ENCODE assay signal across 23 cellular contexts in genomic region chr15:37262922-37263608, GRCh38.
"Had no signal": no experiment of that assay in that cellular context is flagged by ENCODE, and none has a peak within 500 bp of the region (broad histone marks: within the 10 kb centered on the region; RNA-seq: fewer than 3 reads in every experiment).

No MANE protein-coding gene starts in this region.

- DNase-seq: IMR-90, Karpas-422, KG1, MG63, NCI-H1092 treated with DMSO at 0.1 percent for 48 hours, NCI-H1436, NCI-H187, NCI-H2029, NCI-H2081 treated with DMSO at 0.1 percent for 48 hours, NCI-H2171, NCI-H226, NCI-H446, NCI-H510A, NCI-H524 treated with DMSO at 0.1 percent for 48 hours, NCI-H69, NCI-H774, OCI-M1, PC-9, Peyer's patch, SHP77 treated with DMSO at 0.1 percent for 48 hours, SJCRH30 had no signal

- ATAC-seq: Right ventricle myocardium inferior, SK-N-SH treated with all-trans-retinoic acid at 6 μM for 48 hours had no signal

- H3K4me1 ChIP-seq: Peyer's patch, SJCRH30 had no signal

- H3K27me3 ChIP-seq: MG63, Peyer's patch, SJCRH30 had no signal

- H3K4me3 ChIP-seq: MG63, PC-9, Peyer's patch, SJCRH30 had no signal

- H3K4me2 ChIP-seq: PC-9 had no signal

- H3K36me3 ChIP-seq: MG63, Peyer's patch, SJCRH30 had no signal

- H3K9me3 ChIP-seq: MG63, Peyer's patch, SJCRH30 had no signal

- H3K27ac ChIP-seq: PC-9, Peyer's patch, SJCRH30 had no signal

- H2AFZ ChIP-seq: PC-9 had no signal
